20 cellular contexts compared by ENCODE assay signal in the genomic region with DNA sequence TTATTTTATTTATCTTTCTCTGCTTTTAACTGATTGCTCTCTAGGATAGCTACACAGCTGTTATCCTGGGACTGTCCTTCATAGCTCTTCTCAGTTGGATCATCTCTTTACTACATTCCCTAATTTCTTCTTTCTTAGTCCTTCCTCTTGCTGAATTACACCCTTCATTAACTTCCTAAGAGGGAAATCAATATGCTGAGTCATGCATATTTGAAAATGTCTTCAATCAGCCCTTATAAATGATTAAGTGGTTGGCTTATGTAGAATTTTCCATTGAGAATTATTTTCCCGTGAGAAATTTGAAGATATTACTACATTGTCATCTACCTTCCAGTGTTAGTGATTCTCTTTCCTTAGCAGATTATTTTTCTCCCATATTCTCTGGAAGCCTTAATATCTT.
DNase-seq lines count a peak whose midpoint lies in the region; ATAC-seq, FAIRE-seq and TF ChIP-seq lines count a peak whose summit lies in the region.
"Had no signal": no experiment of that assay in that cellular context is flagged by ENCODE, and none has a peak within 500 bp of the region (broad histone marks: within the 10 kb centered on the region; RNA-seq: fewer than 3 reads in every experiment).

No MANE protein-coding gene starts in this region.

- TF ChIP-seq EP300 in A549 (IDR thresholded peaks at IDR 0.05) (no peak), H1 (IDR thresholded peaks at IDR 0.05; ENCODE audit: borderline replicate concordance in 1 of 2, low read depth in 2 of 2, low read length in 2 of 2) (no peak)

- no peak overlapping the region for H2BK20ac ChIP-seq in H1 (ENCODE audit: low read length)

- H2BK15ac ChIP-seq in H1 (ENCODE audit: low read length) = no peak overlapping the region

- no peak overlapping the region for H2BK12ac ChIP-seq in H1 (ENCODE audit: low read depth, low read length)

- peaks cover 3% of the 10 kb centered on the region for H3K4me1 Mint-ChIP-seq in endodermal cell
- H3K4me1 Mint-ChIP-seq: CD14-positive monocyte had no signal

- H3K9me3 ChIP-seq in A549 (no peaks in the 10 kb centered on the region), A673 (ENCODE audit: low read depth, low read length, poor library complexity, severe bottlenecking) (peaks cover 2% of the 10 kb centered on the region), Karpas-422 (ENCODE audit: low read length) (no peaks in the 10 kb centered on the region), H1 (ENCODE audit: insufficient read depth in 2 of 2, low read depth in 1 of 2, low read length in 1 of 2) (peaks cover 39 to 46% of the 10 kb centered on the region in 2 experiments; a peak in 3 of 4 replicates), endodermal cell (ENCODE audit: control insufficient read depth, low read length) (no peaks in the 10 kb centered on the region)
- H3K9me3 ChIP-seq: BLaER1 had no signal

- no peak overlapping the region for H3K14ac ChIP-seq in H1 (ENCODE audit: insufficient read length)

- H3K27ac Mint-ChIP-seq in endodermal cell = no peak overlapping the region
- H3K27ac Mint-ChIP-seq: CD14-positive monocyte; CD8-positive, alpha-beta T cell; HFFc6 had no signal

- H3K23me2 ChIP-seq in H1 (ENCODE audit: low read depth, low read length) = no peaks in the 10 kb centered on the region

- TF ChIP-seq POLR2A in A549 (IDR thresholded peaks at IDR 0.05; ENCODE audit: low read length) = no peak
- TF ChIP-seq POLR2A in H1 (IDR thresholded peaks at IDR 0.05; ENCODE audit: control extremely low read depth in 1 of 2, low read depth in 2 of 2, low read length in 2 of 2) = no peak

- no peak overlapping the region for H4K5ac ChIP-seq in H1 (ENCODE audit: insufficient read length, low read depth, low read length)

- TF ChIP-seq CTCF in A549 (IDR thresholded peaks at IDR 0.05) (no peak), A673 (conservative IDR thresholded peaks at IDR 0.05; ENCODE audit: low read depth, low read length) (no peak), H1 (IDR thresholded peaks at IDR 0.05; ENCODE audit: control extremely low read depth in 1 of 3, insufficient read depth in 1 of 3, low read depth in 1 of 3, low read length in 3 of 3) (no peak), endodermal cell (conservative IDR thresholded peaks at IDR 0.05) (no peak), foreskin fibroblast (IDR thresholded peaks at IDR 0.05; ENCODE audit: low read depth, low read length) (no peak)

- no peaks in the 10 kb centered on the region for H3K27me3 ChIP-seq in A673 (replicated peaks; ENCODE audit: insufficient read depth, low read depth, low read length, poor library complexity)
- H3K27me3 ChIP-seq in Karpas-422 (ENCODE audit: low read length) = no peaks in the 10 kb centered on the region
- no peaks in the 10 kb centered on the region for H3K27me3 ChIP-seq in H1 (replicated peaks in 1 of 4; ENCODE audit: control insufficient read depth in 3 of 4, extremely low read depth in 1 of 4, insufficient read depth in 3 of 4, low read length in 3 of 4)
- no peaks in the 10 kb centered on the region for H3K27me3 ChIP-seq in endodermal cell (ENCODE audit: control insufficient read depth, insufficient read depth, low read length, poor library complexity, severe bottlenecking)
- H3K27me3 ChIP-seq: BLaER1 had no signal

- H4K8ac ChIP-seq in H1 (ENCODE audit: extremely low read depth, insufficient read depth, low read length) = no peak overlapping the region

- DNase-seq in A549 (ENCODE audit: low read depth in 1 of 2, low spot score in 1 of 2) (no peak), A673 (ENCODE audit: low spot score) (peak; percentile 65), Karpas-422 (peak; percentile 48), H1 (ENCODE audit: low read depth in 1 of 2, low spot score in 2 of 2) (no peak), endodermal cell (no peak), foreskin fibroblast (no peak)
- DNase-seq: CD8-positive, alpha-beta T cell; DMS 273 treated with DMSO at 0.1 percent for 48 hours; DMS53; DND-41; EL; GM23248; HCEC 1CT; HFFc6 had no signal

- H3K18ac ChIP-seq in H1 (ENCODE audit: extremely low read depth, low read length) = no peak overlapping the region

- ATAC-seq in A549 (no peak), HG03442 (IDR thresholded peaks at IDR 0.05; ENCODE audit: unreplicated experiment) (no peak)
- ATAC-seq: CD8-positive, alpha-beta T cell had no signal

- H4K20me1 ChIP-seq in Karpas-422 (ENCODE audit: insufficient read depth, low read depth, low read length) = no peaks in the 10 kb centered on the region
- H4K20me1 ChIP-seq in H1 (replicated peaks in 1 of 2; ENCODE audit: control insufficient read depth in 1 of 2, insufficient read depth in 2 of 2, low read length in 2 of 2) = no peaks in the 10 kb centered on the region
- H4K20me1 ChIP-seq: BLaER1 had no signal

- H2BK120ac ChIP-seq in H1 (replicated peaks; ENCODE audit: low read depth, low read length) = no peak overlapping the region

- no peak overlapping the region for H3K56ac ChIP-seq in H1 (replicated peaks; ENCODE audit: insufficient read length, low read depth, low read length)

- no peaks in the 10 kb centered on the region for H3K79me2 ChIP-seq in Karpas-422 (ENCODE audit: low read length)
- no peaks in the 10 kb centered on the region for H3K79me2 ChIP-seq in H1 (ENCODE audit: control insufficient read depth in 1 of 2, insufficient read depth in 2 of 2, low read length in 2 of 2)

- CTCF ChIA-PET in A549 (lab: Yijun Ruan, JAX) = interaction anchor here (1.6 kb wide), 1 partner anchor 12 kb away, joined by 7 read pairs; no protein-coding TSS in a partner anchor
- CTCF ChIA-PET in A673 (lab: Charles Lee) = no interaction called here
- CTCF ChIA-PET in H1 (lab: Charles Lee; ENCODE audit: partially characterized antibody) = no interaction called here

- H3K36me3 Mint-ChIP-seq in endodermal cell (ENCODE audit: low read depth) = no peaks in the 10 kb centered on the region
- H3K36me3 Mint-ChIP-seq: CD14-positive monocyte; CD8-positive, alpha-beta T cell had no signal

- H3K27me3 Mint-ChIP-seq in endodermal cell (ENCODE audit: insufficient read depth) = peaks cover 5% of the 10 kb centered on the region

- no peak overlapping the region for H3K4me3 Mint-ChIP-seq in endodermal cell
- H3K4me3 Mint-ChIP-seq: CD14-positive monocyte; CD8-positive, alpha-beta T cell; HFFc6 had no signal

- H3K4me2 ChIP-seq in A549 = no peak overlapping the region
- no peak overlapping the region for H3K4me2 ChIP-seq in Karpas-422 (ENCODE audit: low read depth, low read length, poor library complexity, severe bottlenecking)
- no peak overlapping the region for H3K4me2 ChIP-seq in H1 (ENCODE audit: insufficient read depth in 1 of 2, low read depth in 2 of 2, low read length in 2 of 2)
- H3K4me2 ChIP-seq: BLaER1 had no signal

- FAIRE-seq in A549 (lab: Jason Lieb, UNC) (no peak), H1 (lab: Jason Lieb, UNC) (no peak)
- FAIRE-seq: A204.1, GM12891, H54 had no signal

- WGBS in A549 (ENCODE audit: missing lambda C conversion rate) = 89% methylated on average over 1 of the region's 1 CpG
- WGBS in H1 (ENCODE audit: extremely low coverage in 1 of 2, insufficient coverage in 1 of 2, insufficient read length in 1 of 2, insufficient replicate concordance in 2 of 2, low coverage in 1 of 2, low lambda C conversion rate in 2 of 2, missing lambda C conversion rate in 1 of 2), 2 experiments = 95% methylated on average over 1 of the region's 1 CpG; no CpG with 5 or more reads in 1 of the 2 experiments
- 83% methylated on average over 1 of the region's 1 CpG; no CpG with 5 or more reads in 1 of the 2 experiments for WGBS in endodermal cell (ENCODE audit: insufficient coverage in 1 of 2, insufficient read length in 1 of 2), 2 experiments

- no peak overlapping the region for H2AK5ac ChIP-seq in H1 (ENCODE audit: low read depth, low read length)

- no peaks in the 10 kb centered on the region for H3K9me3 Mint-ChIP-seq in endodermal cell
- H3K9me3 Mint-ChIP-seq: CD8-positive, alpha-beta T cell; HFFc6 had no signal

- H3K79me1 ChIP-seq in H1 (ENCODE audit: low read depth, low read length) = no peaks in the 10 kb centered on the region

- no peak overlapping the region for H2BK5ac ChIP-seq in H1 (ENCODE audit: low read depth, low read length)

- no TSS peak for BruUV-seq in A673 (replicated peaks; lab: Mats Ljungman, UMichigan)

- H3K4ac ChIP-seq in H1 (replicated peaks; ENCODE audit: insufficient read length, low read depth, low read length) = no peak overlapping the region

- H3K36me3 ChIP-seq in A673 (ENCODE audit: insufficient read depth, low read length, poor library complexity, severe bottlenecking) (no peaks in the 10 kb centered on the region), Karpas-422 (ENCODE audit: insufficient read depth, low read length) (no peaks in the 10 kb centered on the region), H1 (ENCODE audit: control insufficient read depth in 2 of 4, insufficient read depth in 4 of 4, low read length in 3 of 4) (no peaks in the 10 kb centered on the region), endodermal cell (ENCODE audit: control insufficient read depth, insufficient read depth, low read length) (no peaks in the 10 kb centered on the region)
- H3K36me3 ChIP-seq: BLaER1 had no signal

- intact Hi-C loops in A673 (cut with micrococcal nuclease; ENCODE audit: unreplicated experiment) = loop anchor here (2.0 kb wide), 1 partner anchor 50 kb away; no protein-coding TSS in a partner anchor

- H3K4me3 ChIP-seq in A549 (no peak overlapping the region), A673 (ENCODE audit: low read depth, low read length, poor library complexity, severe bottlenecking) (no peak overlapping the region), Karpas-422 (ENCODE audit: low read length) (no peak overlapping the region), H1 (ENCODE audit: extremely low read depth in 1 of 4, insufficient read depth in 2 of 4, low read depth in 3 of 4, low read length in 4 of 4) (no peak overlapping the region), endodermal cell (ENCODE audit: low read length) (no peak overlapping the region), foreskin fibroblast (ENCODE audit: low read depth in 1 of 2, low read length in 2 of 2) (no peak overlapping the region)
- H3K4me3 ChIP-seq: BLaER1, GM23248 had no signal

- no peaks in the 10 kb centered on the region for H3K9me2 ChIP-seq in Karpas-422 (replicated peaks; ENCODE audit: insufficient read depth, low read length)

- H3K4me1 ChIP-seq in A549 = no peaks in the 10 kb centered on the region
- H3K4me1 ChIP-seq in A673 (ENCODE audit: insufficient read depth, low read length, poor library complexity, severe bottlenecking) = peaks cover 33% of the 10 kb centered on the region
- H3K4me1 ChIP-seq in Karpas-422 (ENCODE audit: low read length) = peaks cover 64% of the 10 kb centered on the region
- peaks cover 0 to 4% (median 0%) of the 10 kb centered on the region in 4 experiments; a peak in 1 of 7 replicates for H3K4me1 ChIP-seq in H1 (replicated peaks in 1 of 4; ENCODE audit: control insufficient read depth in 3 of 4, insufficient read depth in 4 of 4, low read length in 3 of 4)
- no peaks in the 10 kb centered on the region for H3K4me1 ChIP-seq in endodermal cell (ENCODE audit: control insufficient read depth, insufficient read depth, low read length)

- H2AFZ ChIP-seq in Karpas-422 (ENCODE audit: low read length) (no peak overlapping the region), H1 (ENCODE audit: low read length) (no peak overlapping the region)
- H2AFZ ChIP-seq: GM23248 had no signal

- no peak overlapping the region for H4K91ac ChIP-seq in H1 (replicated peaks; ENCODE audit: insufficient read length, low read length)

- H3K27ac ChIP-seq in A549 (no peak overlapping the region), A673 (ENCODE audit: low read depth, low read length, poor library complexity, severe bottlenecking) (peak overlapping the region; percentile 43), Karpas-422 (ENCODE audit: low read length) (no peak overlapping the region), H1 (ENCODE audit: low read depth, low read length) (no peak overlapping the region), endodermal cell (ENCODE audit: low read depth, low read length) (no peak overlapping the region)
- H3K27ac ChIP-seq: BLaER1, GM23248 had no signal

- H3K23ac ChIP-seq in H1 (ENCODE audit: insufficient read length) = no peak overlapping the region

- H3K9ac ChIP-seq in Karpas-422 (ENCODE audit: low read length) (no peak overlapping the region), H1 (replicated peaks in 1 of 4; ENCODE audit: extremely low read depth in 1 of 4, low read depth in 3 of 4, low read length in 3 of 4) (no peak overlapping the region), endodermal cell (ENCODE audit: extremely low read depth, low read length, poor library complexity, severe bottlenecking) (no peak overlapping the region)
- H3K9ac ChIP-seq: BLaER1, GM23248 had no signal

- TF ChIP-seq RAD21 in A549 (conservative IDR thresholded peaks at IDR 0.05 in 1 of 2, IDR thresholded peaks at IDR 0.05 in 1 of 2) (no peak), H1 (IDR thresholded peaks at IDR 0.05 in 1 of 2, conservative IDR thresholded peaks at IDR 0.05 in 1 of 2; ENCODE audit: low read depth in 2 of 2, low read length in 2 of 2) (no peak)

- POLR2A ChIA-PET in A549 (lab: Yijun Ruan, JAX) = no interaction called here
- POLR2A ChIA-PET in A673 (lab: Charles Lee; ENCODE audit: low non-redundant PET) = no interaction called here
- POLR2A ChIA-PET in H1 (lab: Charles Lee; ENCODE audit: partially characterized antibody) = no interaction called here

Comparison
In these comparisons a context has a peak if more than half of its experiments do, and no peak if none do; other contexts are left out.
1. DNase-seq: peak in A673 (single experiment) and Karpas-422 (single experiment); none in A549 (0 of 2), H1 (0 of 2), endodermal cell (single experiment) and foreskin fibroblast (0 of 2).